ENCODE assay signal across 20 cellular contexts in the genomic region with DNA sequence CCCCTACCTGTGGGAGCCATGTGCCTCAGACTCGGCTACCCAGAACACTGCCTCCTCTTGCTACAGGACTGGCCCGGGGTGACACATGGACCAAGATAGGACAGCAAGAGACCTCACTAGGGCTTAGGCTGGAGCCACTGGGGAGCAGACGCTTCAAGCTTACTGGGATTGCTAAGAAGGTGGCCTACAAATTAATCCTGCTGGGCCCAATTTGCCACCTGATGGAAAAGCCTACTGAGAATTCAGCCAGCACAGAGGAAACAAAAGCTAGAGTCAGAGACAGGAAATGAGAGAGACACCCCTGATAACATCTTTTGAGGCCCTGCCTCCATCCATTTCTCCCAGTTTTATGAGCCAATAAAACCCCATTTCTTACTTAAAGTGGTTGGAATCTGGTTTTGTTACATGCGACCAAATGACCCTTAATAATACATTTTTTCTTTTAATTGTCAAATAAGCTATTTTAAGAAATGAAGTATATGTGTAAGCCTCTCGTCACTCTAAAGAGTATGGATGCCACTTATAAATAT.
"Had no signal": no experiment of that assay in that cellular context is flagged by ENCODE, and none has a peak within 500 bp of the region (broad histone marks: within the 10 kb centered on the region; RNA-seq: fewer than 3 reads in every experiment).

No MANE protein-coding gene starts in this region.

- ATAC-seq: activated CD4-positive, alpha-beta T cell treated with anti-CD3 and anti-CD28 coated beads for 36 hours; activated T-cell treated with anti-CD3 and anti-CD28 coated beads, Interleukin-2, amount 50 U/mL, for 4 hours; effector memory CD8-positive, alpha-beta T cell; gastrocnemius medialis; heart left ventricle; left cardiac atrium; lower lobe of right lung; right lobe of liver; stimulated activated naive CD8-positive, alpha-beta T cell treated with anti-CD3 and anti-CD28 coated beads, Interleukin-15, amount 100 ng/mL, for 72 hours had no signal

- H3K27me3 ChIP-seq: adrenal gland, gastrocnemius medialis, heart left ventricle, right lobe of liver, upper lobe of left lung had no signal

- H3K4me3 ChIP-seq: adrenal gland, gastrocnemius medialis, heart left ventricle, lower lobe of right lung, right lobe of liver, upper lobe of left lung had no signal

- DNase-seq: activated CD4-positive, alpha-beta memory T cell treated with anti-CD3 and anti-CD28 coated beads, Interleukin-2, amount 10 ng/mL, durations not matched to agents 7 days and 5 days; activated CD4-positive, alpha-beta T cell treated with anti-CD3 and anti-CD28 coated beads for 36 hours; activated effector memory CD4-positive, alpha-beta T cell treated with anti-CD3 and anti-CD28 coated beads, Interleukin-2, amount 50 U/mL, for 16 hours; activated T-cell treated with anti-CD3 and anti-CD28 coated beads, Interleukin-2, amount 50 U/mL, for 4 hours; adrenal gland; dermis blood vessel endothelial cell; effector memory CD8-positive, alpha-beta T cell; gastrocnemius medialis; heart left ventricle; left cardiac atrium; lower lobe of right lung; nephron progenitor cell; right lobe of liver; stimulated activated CD4-positive, alpha-beta T cell treated with anti-CD3 and anti-CD28 coated beads, Interleukin-1b, Interleukin-23, amount 100 ng/mL, for 48 hours; stimulated activated naive CD8-positive, alpha-beta T cell treated with anti-CD3 and anti-CD28 coated beads, Interleukin-15, amount 100 ng/mL, for 72 hours; T1000; upper lobe of left lung had no signal

- H3K27ac ChIP-seq: adrenal gland, epithelial cell of prostate, gastrocnemius medialis, heart left ventricle, lower lobe of right lung, right lobe of liver, upper lobe of left lung had no signal

- H3K27ac Mint-ChIP-seq: activated CD4-positive, alpha-beta memory T cell treated with anti-CD3 and anti-CD28 coated beads, Interleukin-2, amount 10 ng/mL, durations not matched to agents 7 days and 5 days; activated CD4-positive, alpha-beta T cell treated with anti-CD3 and anti-CD28 coated beads for 36 hours; activated naive CD4-positive, alpha-beta T cell treated with anti-CD3 and anti-CD28 coated beads, Interleukin-2, amount 50 U/mL, for 24 hours; effector memory CD8-positive, alpha-beta T cell; mesothelial cell of epicardium; nephron progenitor cell; stimulated activated naive CD8-positive, alpha-beta T cell treated with anti-CD3 and anti-CD28 coated beads, Interleukin-15, amount 100 ng/mL, for 72 hours had no signal

- H3K4me1 ChIP-seq: adrenal gland, gastrocnemius medialis, heart left ventricle, lower lobe of right lung, right lobe of liver, upper lobe of left lung had no signal

- H3K27me3 Mint-ChIP-seq: activated CD4-positive, alpha-beta memory T cell treated with anti-CD3 and anti-CD28 coated beads, Interleukin-2, amount 10 ng/mL, durations not matched to agents 7 days and 5 days; activated CD4-positive, alpha-beta T cell treated with anti-CD3 and anti-CD28 coated beads for 36 hours; activated naive CD4-positive, alpha-beta T cell treated with anti-CD3 and anti-CD28 coated beads, Interleukin-2, amount 50 U/mL, for 24 hours; effector memory CD8-positive, alpha-beta T cell; stimulated activated naive CD8-positive, alpha-beta T cell treated with anti-CD3 and anti-CD28 coated beads, Interleukin-15, amount 100 ng/mL, for 72 hours had no signal

- H3K36me3 ChIP-seq: adrenal gland, gastrocnemius medialis, heart left ventricle, lower lobe of right lung, right lobe of liver, upper lobe of left lung had no signal

- H3K36me3 Mint-ChIP-seq: activated naive CD4-positive, alpha-beta T cell treated with anti-CD3 and anti-CD28 coated beads, Interleukin-2, amount 50 U/mL, for 24 hours; mesothelial cell of epicardium had no signal

- H3K4me1 Mint-ChIP-seq: activated CD4-positive, alpha-beta memory T cell treated with anti-CD3 and anti-CD28 coated beads, Interleukin-2, amount 10 ng/mL, durations not matched to agents 7 days and 5 days; activated CD4-positive, alpha-beta T cell treated with anti-CD3 and anti-CD28 coated beads for 36 hours; activated naive CD4-positive, alpha-beta T cell treated with anti-CD3 and anti-CD28 coated beads, Interleukin-2, amount 50 U/mL, for 24 hours; stimulated activated naive CD8-positive, alpha-beta T cell treated with anti-CD3 and anti-CD28 coated beads, Interleukin-15, amount 100 ng/mL, for 72 hours had no signal

- H3K4me3 Mint-ChIP-seq: activated CD4-positive, alpha-beta memory T cell treated with anti-CD3 and anti-CD28 coated beads, Interleukin-2, amount 10 ng/mL, durations not matched to agents 7 days and 5 days; activated CD4-positive, alpha-beta T cell treated with anti-CD3 and anti-CD28 coated beads for 36 hours; activated naive CD4-positive, alpha-beta T cell treated with anti-CD3 and anti-CD28 coated beads, Interleukin-2, amount 50 U/mL, for 24 hours; activated T-cell treated with anti-CD3 and anti-CD28 coated beads, Interleukin-2, amount 50 U/mL, for 4 hours; effector memory CD8-positive, alpha-beta T cell; mesothelial cell of epicardium; nephron progenitor cell; stimulated activated naive CD8-positive, alpha-beta T cell treated with anti-CD3 and anti-CD28 coated beads, Interleukin-15, amount 100 ng/mL, for 72 hours had no signal

- H3K9me3 Mint-ChIP-seq: activated CD4-positive, alpha-beta memory T cell treated with anti-CD3 and anti-CD28 coated beads, Interleukin-2, amount 10 ng/mL, durations not matched to agents 7 days and 5 days; activated naive CD4-positive, alpha-beta T cell treated with anti-CD3 and anti-CD28 coated beads, Interleukin-2, amount 50 U/mL, for 24 hours; activated T-cell treated with anti-CD3 and anti-CD28 coated beads, Interleukin-2, amount 50 U/mL, for 4 hours; effector memory CD8-positive, alpha-beta T cell; stimulated activated naive CD8-positive, alpha-beta T cell treated with anti-CD3 and anti-CD28 coated beads, Interleukin-15, amount 100 ng/mL, for 72 hours had no signal

- H3K9me3 ChIP-seq: adrenal gland, gastrocnemius medialis, lower lobe of right lung, right lobe of liver, upper lobe of left lung had no signal
